ENCODE assay signal across 8 cellular contexts in genomic region chr2:219543596-219544358, GRCh38. TPM values are rescaled to one million over a fixed set of nuclear protein-coding genes. Genes with fewer than 3 reads are reported as not detected.
DNase-seq lines count a peak whose midpoint lies in the region; ATAC-seq and TF ChIP-seq lines count a peak whose summit lies in the region.

Gene CHPF (minus strand): TSS chr2:219543809. CDS start chr2:219543538, 271 bp downstream.
A gene with protein sequence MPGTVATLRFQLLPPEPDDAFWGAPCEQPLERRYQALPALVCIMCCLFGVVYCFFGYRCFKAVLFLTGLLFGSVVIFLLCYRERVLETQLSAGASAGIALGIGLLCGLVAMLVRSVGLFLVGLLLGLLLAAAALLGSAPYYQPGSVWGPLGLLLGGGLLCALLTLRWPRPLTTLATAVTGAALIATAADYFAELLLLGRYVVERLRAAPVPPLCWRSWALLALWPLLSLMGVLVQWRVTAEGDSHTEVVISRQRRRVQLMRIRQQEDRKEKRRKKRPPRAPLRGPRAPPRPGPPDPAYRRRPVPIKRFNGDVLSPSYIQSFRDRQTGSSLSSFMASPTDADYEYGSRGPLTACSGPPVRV (plus strand): TSS chr2:219544028. CDS start chr2:219544728, 700 bp downstream.

- H3K9me3 ChIP-seq in gastroesophageal sphincter (no peaks in the 10 kb centered on the region), neutrophil (no peaks in the 10 kb centered on the region)

- no CpG with 5 or more reads among the region's 75 CpGs for WGBS in gastroesophageal sphincter (ENCODE audit: low coverage in 1 of 2), 2 donors

- DNase-seq in GM04503 (ENCODE audit: low read depth) (peak; percentile 90), HFFc6 (peak; percentile 96), NB4 (ENCODE audit: low read depth) (peak; percentile 99), SK-N-DZ (ENCODE audit: low spot score) (peak; percentile 99), substantia nigra (lab: John Stamatoyannopoulos, UW) (peak; percentile 81 to 100 (median 98))
- DNase-seq in activated naive CD4-positive, alpha-beta T cell treated with anti-CD3 and anti-CD28 coated beads, Interleukin-2, amount 50 U/mL, for 16 hours: peak; percentile 95

- H3K4me3 ChIP-seq in NB4 (ENCODE audit: low read depth, low read length): peak within 1 kb of the TSS; percentile 46
- peak within 1 kb of the TSS; percentile 59 to 91 for H3K4me3 ChIP-seq in gastroesophageal sphincter
- H3K4me3 ChIP-seq in neutrophil (ENCODE audit: low read depth in 1 of 2, low read length in 1 of 2): peak within 1 kb of the TSS; percentile 66 to 79

- peaks cover 15% of the 10 kb centered on the region for H3K36me3 Mint-ChIP-seq in HFFc6 (ENCODE audit: low read depth)

- no peak for TF ChIP-seq EP300 in gastroesophageal sphincter (IDR thresholded peaks at IDR 0.05)

- no peaks in the 10 kb centered on the region for H3K9me3 Mint-ChIP-seq in HFFc6

- peak; percentile 65 for TF ChIP-seq POLR2A in NB4 (IDR thresholded peaks at IDR 0.05; ENCODE audit: extremely low read depth, insufficient read length)
- peak; percentile 38 to 61 for TF ChIP-seq POLR2A in gastroesophageal sphincter (IDR thresholded peaks at IDR 0.05)

- H3K27ac Mint-ChIP-seq in HFFc6: peak within 1 kb of the TSS; percentile 78

- H3K27me3 Mint-ChIP-seq in HFFc6 (ENCODE audit: insufficient read depth): peaks cover 3% of the 10 kb centered on the region

- H3K4me3 Mint-ChIP-seq in HFFc6: peak within 1 kb of the TSS; percentile 97

- H3K27ac ChIP-seq in gastroesophageal sphincter: peak within 1 kb of the TSS; percentile 72 to 96 (median 93)
- peak within 1 kb of the TSS; percentile 35 for H3K27ac ChIP-seq in neutrophil
- H3K27ac ChIP-seq in substantia nigra (ENCODE audit: low read depth, low read length, poor library complexity, severe bottlenecking): peak within 1 kb of the TSS; percentile 77

- peaks cover 0 to 41% of the 10 kb centered on the region in 2 donors for H3K36me3 ChIP-seq in gastroesophageal sphincter
- no peaks in the 10 kb centered on the region for H3K36me3 ChIP-seq in neutrophil

- ATAC-seq in gastroesophageal sphincter: peak; percentile 94

- H3K27me3 ChIP-seq in gastroesophageal sphincter (no peaks in the 10 kb centered on the region), neutrophil (peaks cover 90% of the 10 kb centered on the region)

- H3K4me1 ChIP-seq in gastroesophageal sphincter (peaks cover 0 to 46% (median 14%) of the 10 kb centered on the region in 3 donors), neutrophil (ENCODE audit: control insufficient read depth in 1 of 2, insufficient read depth in 1 of 2, low read depth in 1 of 2, low read length in 1 of 2) (peaks cover 15 to 23% of the 10 kb centered on the region in 2 experiments)

- TF ChIP-seq CTCF in HFFc6 (IDR thresholded peaks at IDR 0.05): no peak
- TF ChIP-seq CTCF in NB4 (IDR thresholded peaks at IDR 0.05; ENCODE audit: low read depth, low read length): no peak
- TF ChIP-seq CTCF in gastroesophageal sphincter (IDR thresholded peaks at IDR 0.05): no peak
- TF ChIP-seq CTCF in neutrophil (IDR thresholded peaks at IDR 0.05): no peak

- peaks cover 18% of the 10 kb centered on the region for H3K4me1 Mint-ChIP-seq in HFFc6 (ENCODE audit: low read depth)

RNA-seq across cellular contexts. Expression of gene CHPF, which starts in this region (rescaled TPM):
- total RNA-seq in HFFc6 (2021; fragmentation: NEBNext Ultra II Directional; extraction: Animal tissue kit (Norgen Biotek cat#: 25700)): 100 to 1,000 TPM; 116 to 190 (median 139) TPM
- polyA plus RNA-seq in SK-N-DZ (2014; cell fraction: cytosol; rRNA removed): 32.0 and 36.6 TPM in 2 replicates
- polyA plus RNA-seq in SK-N-DZ (2014; cell fraction: nucleus; rRNA removed): 23.0 and 30.2 TPM in 2 replicates
- total RNA-seq in gastroesophageal sphincter: 10 to 100 TPM; 36.0 to 66.0 (median 54.8) TPM

RNA-seq across cellular contexts. Expression of the second gene that starts in this region (rescaled TPM):
- 1 to 10 TPM; 2.3 to 2.8 (median 2.7) TPM for total RNA-seq in HFFc6 (2021; fragmentation: NEBNext Ultra II Directional; extraction: Animal tissue kit (Norgen Biotek cat#: 25700))
- 29.0 and 33.6 TPM in 2 replicates for polyA plus RNA-seq in SK-N-DZ (2014; cell fraction: cytosol; rRNA removed)
- 28.0 and 28.4 TPM in 2 replicates for polyA plus RNA-seq in SK-N-DZ (2014; cell fraction: nucleus; rRNA removed)
- 1 to 10 TPM; 1.6 to 9.5 (median 4.1) TPM for total RNA-seq in gastroesophageal sphincter

Comparison
In these comparisons a context has a peak if more than half of its experiments do, and no peak if none do; other contexts are left out.
1. Peak in every context shown above with its lines: DNase-seq, ATAC-seq, H3K4me3 ChIP-seq and H3K27ac ChIP-seq.
2. H3K27ac ChIP-seq: peak in every context shown above with its lines; median percentile 93 in gastroesophageal sphincter; 77 in substantia nigra; 35 in neutrophil.